In the genomic region with DNA sequence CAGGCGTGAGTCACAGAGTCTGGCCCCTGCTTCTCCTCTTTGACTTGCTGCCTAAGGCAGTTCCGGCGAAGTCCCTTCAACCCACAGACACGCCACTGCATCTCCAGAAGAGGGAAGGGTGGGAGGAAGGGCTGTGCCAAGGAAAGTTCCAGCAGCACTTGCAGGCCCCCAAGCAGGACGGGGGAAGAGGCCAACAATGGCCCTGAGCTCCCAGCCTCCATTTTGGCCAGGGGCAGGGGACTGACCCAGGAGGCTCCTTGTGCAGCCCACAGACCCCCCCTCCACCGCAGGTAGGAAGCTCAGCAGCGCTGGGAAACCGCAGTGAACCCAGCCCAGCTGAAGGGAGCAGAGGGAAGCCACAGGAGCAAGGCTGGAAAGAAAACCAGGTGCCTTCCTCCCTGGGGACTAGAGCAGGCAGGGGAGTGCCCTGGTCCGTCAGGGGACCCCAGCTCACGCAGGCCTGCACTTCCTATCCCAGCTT, we compare ENCODE assay signal across 10 cellular contexts. TPM values are rescaled to one million over a fixed set of nuclear protein-coding genes. Genes with fewer than 3 reads are reported as not detected.
DNase-seq lines count a peak whose midpoint lies in the region; ATAC-seq, FAIRE-seq and TF ChIP-seq lines count a peak whose summit lies in the region.
"Had no signal": no experiment of that assay in that cellular context is flagged by ENCODE, and none has a peak within 500 bp of the region (broad histone marks: within the 10 kb centered on the region; RNA-seq: fewer than 3 reads in every experiment).

No MANE protein-coding gene starts in this region.

- H3K4me1 ChIP-seq in GM12878 (ENCODE audit: control insufficient read depth, insufficient read depth, low read length): peaks cover 26% of the 10 kb centered on the region
- peaks cover 0 to 69% (median 28%) of the 10 kb centered on the region in 4 donors for H3K4me1 ChIP-seq in right lobe of liver

- TF ChIP-seq RAD21 in GM12878 (IDR thresholded peaks at IDR 0.05; ENCODE audit: insufficient read depth, low read depth, low read length): no peak

- 0 out of 2 replicates have a peak overlapping the region, but pooled peaks have one; percentile 2 for H2AFZ ChIP-seq in GM12878 (ENCODE audit: control insufficient read depth, low read depth, low read length)

- BruUV-seq in GM12878 (replicated peaks; lab: Mats Ljungman, UMichigan): no TSS peak

- FAIRE-seq in GM12878 (lab: Jason Lieb, UNC): no peak

- H4K20me1 ChIP-seq in GM12878 (ENCODE audit: control insufficient read depth, insufficient read depth): no peaks in the 10 kb centered on the region

- peak overlapping the region; percentile 100 for H3K4me2 ChIP-seq in GM12878 (ENCODE audit: control insufficient read depth, insufficient read depth)

- in situ Hi-C loops in GM12878 (cut with MboI): no loop called here

- no peak for ATAC-seq in natural killer cell
- ATAC-seq in natural killer cell treated with Interleukin-12 subunit alpha and Interleukin-12 subunit beta and Interleukin-15 and Interleukin-18, amount 100 ng/mL, for 72 hours: no peak
- ATAC-seq in GM12878: no peak
- no peak for ATAC-seq in right lobe of liver
- no peak for ATAC-seq in HG02852 (IDR thresholded peaks at IDR 0.05; ENCODE audit: unreplicated experiment)

- intact Hi-C loops in natural killer cell (cut with micrococcal nuclease): no loop called here
- intact Hi-C loops in GM12878 (cut with micrococcal nuclease; ENCODE audit: unreplicated experiment): loop anchor here (5.0 kb wide), 1 partner anchor 34 kb away; a partner anchor contains a TSS
- intact Hi-C loops in right lobe of liver (cut with DNase I): no loop called here

- H3K27me3 Mint-ChIP-seq in natural killer cell (ENCODE audit: low read depth in 2 of 2): no peaks in the 10 kb centered on the region
- no peaks in the 10 kb centered on the region for H3K27me3 Mint-ChIP-seq in natural killer cell treated with Interleukin-12 subunit alpha and Interleukin-12 subunit beta and Interleukin-15 and Interleukin-18, amount 100 ng/mL, for 72 hours
- H3K27me3 Mint-ChIP-seq: type B pancreatic cell had no signal

- no peak overlapping the region for H3K4me3 Mint-ChIP-seq in natural killer cell
- H3K4me3 Mint-ChIP-seq in natural killer cell treated with Interleukin-12 subunit alpha and Interleukin-12 subunit beta and Interleukin-15 and Interleukin-18, amount 100 ng/mL, for 72 hours: no peak overlapping the region
- H3K4me3 Mint-ChIP-seq: type B pancreatic cell had no signal

- POLR2A ChIA-PET in GM12878 (lab: Charles Lee) (interaction anchor here (0.7 to 1.8 kb wide), 3 partner anchors 35 to 57 kb away, joined by 4 to 27 read pairs (median 4); a partner anchor contains a TSS), HEK293T (lab: Yijun Ruan, JAX) (no interaction called here)

- H3K4me1 Mint-ChIP-seq in natural killer cell: peaks cover 8 to 36% of the 10 kb centered on the region in 2 donors
- peaks cover 18 to 29% of the 10 kb centered on the region in 2 donors for H3K4me1 Mint-ChIP-seq in natural killer cell treated with Interleukin-12 subunit alpha and Interleukin-12 subunit beta and Interleukin-15 and Interleukin-18, amount 100 ng/mL, for 72 hours (ENCODE audit: low read depth in 2 of 2)

- H3K9ac ChIP-seq in GM12878 (ENCODE audit: control insufficient read depth, insufficient read depth, low read length): peak overlapping the region; percentile 87

- SMC1A ChIA-PET in GM12878 (lab: Charles Lee; ENCODE audit: uncharacterized antibody, unreplicated experiment): interaction anchor here (0.5 to 2.0 kb wide), 8 partner anchors 37 to 180 kb away, joined by 3 to 15 read pairs (median 4); a partner anchor contains a TSS

- no peaks in the 10 kb centered on the region for H3K36me3 Mint-ChIP-seq in natural killer cell
- H3K36me3 Mint-ChIP-seq in natural killer cell treated with Interleukin-12 subunit alpha and Interleukin-12 subunit beta and Interleukin-15 and Interleukin-18, amount 100 ng/mL, for 72 hours: no peaks in the 10 kb centered on the region
- H3K36me3 Mint-ChIP-seq: type B pancreatic cell had no signal

- no peak for TF ChIP-seq EP300 in GM12878 (IDR thresholded peaks at IDR 0.05; ENCODE audit: borderline replicate concordance in 1 of 2, control insufficient read depth in 1 of 2, low read depth in 2 of 2, low read length in 2 of 2)

- H3K36me3 ChIP-seq in GM12878 (ENCODE audit: control insufficient read depth in 2 of 2, insufficient read depth in 2 of 2, low read length in 1 of 2) (no peaks in the 10 kb centered on the region; a peak in 2 of 4 replicates), right lobe of liver (no peaks in the 10 kb centered on the region)

- peak overlapping the region; percentile 97 for H3K27ac ChIP-seq in GM12878 (ENCODE audit: control insufficient read depth, insufficient read depth)
- peak overlapping the region; percentile 66 to 88 (median 80) for H3K27ac ChIP-seq in right lobe of liver

- H3K27ac Mint-ChIP-seq in natural killer cell: peak overlapping the region; percentile 90 to 97
- H3K27ac Mint-ChIP-seq in natural killer cell treated with Interleukin-12 subunit alpha and Interleukin-12 subunit beta and Interleukin-15 and Interleukin-18, amount 100 ng/mL, for 72 hours: peak overlapping the region in 1 of 2 donors; percentile 90

- no peak for DNase-seq in natural killer cell
- no peak for DNase-seq in natural killer cell treated with Interleukin-12 subunit alpha and Interleukin-12 subunit beta and Interleukin-15 and Interleukin-18, amount 100 ng/mL, for 72 hours (ENCODE audit: low spot score)
- no peak for DNase-seq in GM12878 (ENCODE audit: low read depth, low spot score)
- no peak for DNase-seq in right lobe of liver
- DNase-seq in epidermal melanocyte (ENCODE audit: insufficient read length, low spot score): no peak
- no peak for DNase-seq in NCI-H2081 (lab: John Stamatoyannopoulos, UW)
- no peak for DNase-seq in HEK293T (ENCODE audit: extremely low spot score)
- DNase-seq: DMS79 treated with DMSO at 0.1 percent for 48 hours had no signal

- H3K9me3 ChIP-seq in GM12878 (replicated peaks; ENCODE audit: control insufficient read depth, insufficient read depth, low read length) (no peaks in the 10 kb centered on the region), right lobe of liver (no peaks in the 10 kb centered on the region)

- CTCF ChIA-PET in GM12878 (lab: Yijun Ruan, JAX): interaction anchor here (0.6 to 15.2 kb wide), 11 partner anchors 10 to 158 kb away, joined by 3 to 276 read pairs (median 5); a partner anchor contains a TSS
- CTCF ChIA-PET in HEK293T (lab: Yijun Ruan, JAX): interaction anchor here (0.6 to 2.0 kb wide), 5 partner anchors 9 to 598 kb away, joined by 3 to 9 read pairs (median 4); a partner anchor contains a TSS

- RAD21 ChIA-PET in GM12878 (lab: Charles Lee; ENCODE audit: unreplicated experiment): interaction anchor here (0.9 to 6.5 kb wide), 6 partner anchors 16 to 112 kb away, joined by 3 to 54 read pairs (median 5); a partner anchor contains a TSS

- peaks cover 21% of the 10 kb centered on the region for H3K79me2 ChIP-seq in GM12878 (ENCODE audit: control insufficient read depth, insufficient read depth, low read length)

- H3K9me3 Mint-ChIP-seq in natural killer cell: no peaks in the 10 kb centered on the region
- H3K9me3 Mint-ChIP-seq in natural killer cell treated with Interleukin-12 subunit alpha and Interleukin-12 subunit beta and Interleukin-15 and Interleukin-18, amount 100 ng/mL, for 72 hours: no peaks in the 10 kb centered on the region
- H3K9me3 Mint-ChIP-seq: type B pancreatic cell had no signal

- no peak overlapping the region for H3K4me3 ChIP-seq in GM12878
- no peak overlapping the region for H3K4me3 ChIP-seq in right lobe of liver

- 96% methylated on average over 10 of the region's 10 CpGs for WGBS in GM12878 (ENCODE audit: insufficient coverage, insufficient replicate concordance, low lambda C conversion rate, missing lambda C conversion rate)
- WGBS in right lobe of liver (ENCODE audit: insufficient coverage, low coverage, low lambda C conversion rate, missing lambda C conversion rate): 80% methylated on average over 1 of the region's 10 CpGs

- TF ChIP-seq CTCF in natural killer cell (IDR thresholded peaks at IDR 0.05) (no peak), GM12878 (IDR thresholded peaks at IDR 0.05 in 2 of 3, conservative IDR thresholded peaks at IDR 0.05 in 1 of 3; ENCODE audit: control insufficient read depth in 2 of 3, extremely low read depth in 1 of 3, insufficient read depth in 1 of 3, low read depth in 3 of 3, low read length in 3 of 3) (no peak), right lobe of liver (IDR thresholded peaks at IDR 0.05) (no peak)

- TF ChIP-seq POLR2A in GM12878 (IDR thresholded peaks at IDR 0.05; ENCODE audit: low read depth, low read length): no peak
- no peak for TF ChIP-seq POLR2A in right lobe of liver (IDR thresholded peaks at IDR 0.05)

- H3K27me3 ChIP-seq in GM12878 (replicated peaks in 1 of 2; ENCODE audit: control insufficient read depth in 2 of 2, insufficient read depth in 2 of 2, low read length in 1 of 2) (no peaks in the 10 kb centered on the region), right lobe of liver (no peaks in the 10 kb centered on the region)

TF ChIP-seq in GM12878, 131 proteins besides CTCF, POLR2A, EP300 and RAD21 (continues in another document):
- TF ChIP-seq RUNX3 (IDR thresholded peaks at IDR 0.05; ENCODE audit: low read length): peak; percentile 18; the same call in 1 of the 2 replicates

TF ChIP-seq in HEK293T, 16 proteins besides CTCF, POLR2A, EP300 and RAD21:
- TF ChIP-seq ZNF384 (IDR thresholded peaks at IDR 0.05) (no peak), ARNT (IDR thresholded peaks at IDR 0.05) (no peak)

RNA-seq across cellular contexts. Expression of a gene that starts 35.4 kb away (rescaled TPM):
- 10 to 100 TPM; 11.5 to 16.9 (median 15.4) TPM for total RNA-seq in natural killer cell
- total RNA-seq in natural killer cell treated with Interleukin-12 subunit alpha and Interleukin-12 subunit beta and Interleukin-15 and Interleukin-18, amount 100 ng/mL, for 72 hours: 10 to 100 TPM; 49.5 to 87.5 TPM
- total RNA-seq in GM12878 (2013; cell fraction: nucleolus; rRNA removed): 10.4 and 10.7 TPM in 2 replicates
- 46.8 and 58.7 TPM in 2 replicates for total RNA-seq in GM12878 (2014; rRNA removed)
- total RNA-seq in GM12878 (2014; rRNA removed; fragmentation: Illumina TruSeq; extraction: Trizol): 26.2 and 26.6 TPM in 2 replicates
- 96.9 and 106 TPM in 2 replicates for total RNA-seq in GM12878 (2021)
- polyA plus RNA-seq in GM12878 (2011; ENCODE audit: low read depth): 21.4 TPM
- 25.1 and 63.8 TPM in 2 replicates for polyA plus RNA-seq in GM12878 (2011; rRNA removed)
- polyA plus RNA-seq in GM12878 (2011; cell fraction: cytosol; rRNA removed): 78.3 and 91.7 TPM in 2 replicates
- 66.6 and 118 TPM in 2 replicates for polyA plus RNA-seq in GM12878 (2011; cell fraction: nucleus; rRNA removed)
- polyA plus RNA-seq in GM12878 (2012): 40.9 and 50.2 TPM in 2 replicates
- 15.6 and 47.8 TPM in 2 replicates for polyA plus RNA-seq in GM12878 (2014; fragmentation: Illumina TruSeq; extraction: Trizol)
- polyA plus RNA-seq in GM12878 (2014; fragmentation: Nextera tagmentation; extraction: Ambion mirVana): 10 to 100 TPM in 1 of 2 experiments, 1 to 10 TPM in 1; 8.9 to 20.2 TPM
- 91.3 and 95.0 TPM in 2 replicates for polyA plus RNA-seq in GM12878 (2014; rRNA removed)
- polyA plus RNA-seq in GM12878 (2016; fragmentation: Nextera tagmentation; extraction: Ambion mirVana): 100 to 1,000 TPM; 190 to 206 TPM
- 48.9 and 64.2 TPM in 2 replicates for polyA minus RNA-seq in GM12878 (2011; rRNA and poly(A)+ RNA removed)
- polyA minus RNA-seq in GM12878 (2011; cell fraction: cytosol; rRNA and poly(A)+ RNA removed): 20.3 and 20.8 TPM in 2 replicates
- polyA minus RNA-seq in GM12878 (2011; cell fraction: nucleus; rRNA and poly(A)+ RNA removed): 9.7 and 21.4 TPM in 2 replicates
- total RNA-seq in right lobe of liver: 10 to 100 TPM; 10.8 to 19.7 (median 14.1) TPM
